ENCODE assay signal across 9 cellular contexts in genomic region chr17:28282596-28282995, GRCh38. TPM values are rescaled to one million over a fixed set of nuclear protein-coding genes. Genes with fewer than 3 reads are reported as not detected.
DNase-seq lines count a peak whose midpoint lies in the region; TF ChIP-seq lines count a peak whose summit lies in the region.
"Had no signal": no experiment of that assay in that cellular context is flagged by ENCODE, and none has a peak within 500 bp of the region (broad histone marks: within the 10 kb centered on the region; RNA-seq: fewer than 3 reads in every experiment).

No MANE protein-coding gene starts in this region.

- H3K36me3 ChIP-seq in endodermal cell (ENCODE audit: control insufficient read depth, insufficient read depth, low read length) (no peaks in the 10 kb centered on the region), esophagus squamous epithelium (no peaks in the 10 kb centered on the region)
- H3K36me3 ChIP-seq in CD8-positive, alpha-beta memory T cell (ENCODE audit: insufficient read depth, low read length): no peaks in the 10 kb centered on the region

- CTCF ChIA-PET in CD8-positive, alpha-beta memory T cell (lab: Charles Lee): no interaction called here

- no peaks in the 10 kb centered on the region for H3K4me1 Mint-ChIP-seq in endodermal cell
- peaks cover 9 to 12% (median 11%) of the 10 kb centered on the region in 3 donors for H3K4me1 Mint-ChIP-seq in CD8-positive, alpha-beta memory T cell
- H3K4me1 Mint-ChIP-seq: nephron had no signal

- DNase-seq in H4 (ENCODE audit: low spot score) (peak; percentile 70), NCI-H524 (lab: John Stamatoyannopoulos, UW) (peak; percentile 97 to 98), endodermal cell (no peak), skeletal muscle cell (ENCODE audit: low read depth) (peak; percentile 84), esophagus squamous epithelium (lab: John Stamatoyannopoulos, UW) (no peak)
- DNase-seq in activated CD4-positive, CD25-positive, alpha-beta regulatory T cell (lab: John Stamatoyannopoulos, UW): no peak
- DNase-seq in CD8-positive, alpha-beta memory T cell: no peak
- DNase-seq: NCI-H526 treated with DMSO at 0.1 percent for 48 hours had no signal

- no peaks in the 10 kb centered on the region for H3K27me3 Mint-ChIP-seq in endodermal cell (ENCODE audit: insufficient read depth)
- H3K27me3 Mint-ChIP-seq in CD8-positive, alpha-beta memory T cell: peaks cover 5 to 12% of the 10 kb centered on the region in 2 donors

- no peaks in the 10 kb centered on the region for H3K36me3 Mint-ChIP-seq in endodermal cell (ENCODE audit: low read depth)
- H3K36me3 Mint-ChIP-seq in CD8-positive, alpha-beta memory T cell: no peaks in the 10 kb centered on the region

- 83 to 87% methylated on average over 7 of the region's 7 CpGs for WGBS in endodermal cell (ENCODE audit: insufficient coverage in 1 of 2, insufficient read length in 1 of 2), 2 experiments
- 33 to 37% methylated on average over 5 to 7 of the region's 7 CpGs for WGBS in esophagus squamous epithelium, 2 donors

- H3K4me1 ChIP-seq in endodermal cell (ENCODE audit: control insufficient read depth, insufficient read depth, low read length) (no peaks in the 10 kb centered on the region), esophagus squamous epithelium (peaks cover 0 to 8% (median 4%) of the 10 kb centered on the region in 3 donors)
- H3K4me1 ChIP-seq in CD8-positive, alpha-beta memory T cell (ENCODE audit: insufficient read depth, low read length): peaks cover 11% of the 10 kb centered on the region

- H3K4me3 ChIP-seq in endodermal cell (ENCODE audit: low read length): no peak overlapping the region
- H3K4me3 ChIP-seq in skeletal muscle cell (ENCODE audit: low read depth, low read length): no peak overlapping the region
- no peak overlapping the region for H3K4me3 ChIP-seq in esophagus squamous epithelium
- H3K4me3 ChIP-seq in CD8-positive, alpha-beta memory T cell (ENCODE audit: low read length): no peak overlapping the region

- TF ChIP-seq CTCF in endodermal cell (conservative IDR thresholded peaks at IDR 0.05) (no peak), esophagus squamous epithelium (IDR thresholded peaks at IDR 0.05) (no peak)

- no peaks in the 10 kb centered on the region for H3K9me3 Mint-ChIP-seq in endodermal cell
- H3K9me3 Mint-ChIP-seq in CD8-positive, alpha-beta memory T cell: peaks cover 0 to 2% (median 0%) of the 10 kb centered on the region in 5 donors
- H3K9me3 Mint-ChIP-seq: nephron had no signal

- intact Hi-C loops in esophagus squamous epithelium (cut with DNase I): no loop called here

- POLR2A ChIA-PET in CD8-positive, alpha-beta memory T cell (lab: Charles Lee): no interaction called here

- H3K27ac Mint-ChIP-seq in endodermal cell: peak overlapping the region; percentile 67
- H3K27ac Mint-ChIP-seq in CD8-positive, alpha-beta memory T cell: no peak overlapping the region
- H3K27ac Mint-ChIP-seq: nephron had no signal

- no peak for TF ChIP-seq POLR2A in esophagus squamous epithelium (IDR thresholded peaks at IDR 0.05)

- H3K9ac ChIP-seq in endodermal cell (ENCODE audit: extremely low read depth, low read length, poor library complexity, severe bottlenecking): no peak overlapping the region

- H3K27ac ChIP-seq in endodermal cell (ENCODE audit: low read depth, low read length) (no peak overlapping the region), esophagus squamous epithelium (no peak overlapping the region)
- no peak overlapping the region for H3K27ac ChIP-seq in CD8-positive, alpha-beta memory T cell (ENCODE audit: low read depth, low read length)

- H3K27me3 ChIP-seq in endodermal cell (ENCODE audit: control insufficient read depth, insufficient read depth, low read length, poor library complexity, severe bottlenecking) (no peaks in the 10 kb centered on the region), esophagus squamous epithelium (no peaks in the 10 kb centered on the region)
- H3K27me3 ChIP-seq in CD8-positive, alpha-beta memory T cell (ENCODE audit: insufficient read depth, low read length, poor library complexity, severe bottlenecking): no peaks in the 10 kb centered on the region

- H3K9me3 ChIP-seq in endodermal cell (ENCODE audit: control insufficient read depth, low read length) (no peaks in the 10 kb centered on the region), esophagus squamous epithelium (no peaks in the 10 kb centered on the region)
- no peaks in the 10 kb centered on the region for H3K9me3 ChIP-seq in CD8-positive, alpha-beta memory T cell (ENCODE audit: low read length)

- H3K4me3 Mint-ChIP-seq in endodermal cell: no peak overlapping the region
- H3K4me3 Mint-ChIP-seq in CD8-positive, alpha-beta memory T cell: no peak overlapping the region
- H3K4me3 Mint-ChIP-seq: nephron had no signal

RNA-seq across cellular contexts. Expression of gene TMEM97, which starts 36.4 kb away (rescaled TPM):
- total RNA-seq in H4 (2014; rRNA removed; shearing (Covaris generic)): 44.6 and 54.0 TPM in 2 replicates
- total RNA-seq in endodermal cell: 10 to 100 TPM; 72.1 to 80.7 TPM
- 137 TPM for polyA plus RNA-seq in endodermal cell (2013, experiment 1 of 2)
- polyA plus RNA-seq in endodermal cell (2013, experiment 2 of 2): 133 TPM
- 10 to 100 TPM in 3 of 4 donors, 1 to 10 TPM in 1; 6.8 to 16.4 (median 13.0) TPM for total RNA-seq in esophagus squamous epithelium
- total RNA-seq in CD8-positive, alpha-beta memory T cell: 10 to 100 TPM; 64.9 to 67.1 TPM
- polyA plus RNA-seq in CD8-positive, alpha-beta memory T cell: 10.4 TPM

RNA-seq across cellular contexts. Expression of gene IFT20, which starts 52.7 kb away (rescaled TPM):
- total RNA-seq in H4 (2014; rRNA removed; shearing (Covaris generic)): 31.1 and 34.5 TPM in 2 replicates
- total RNA-seq in endodermal cell: 10 to 100 TPM; 28.9 to 34.3 TPM
- polyA plus RNA-seq in endodermal cell (2013, experiment 1 of 2): 34.4 TPM
- polyA plus RNA-seq in endodermal cell (2013, experiment 2 of 2): 35.6 TPM
- 10 to 100 TPM in 3 of 4 donors, 1 to 10 TPM in 1; 8.5 to 31.5 (median 17.1) TPM for total RNA-seq in esophagus squamous epithelium
- 10 to 100 TPM; 26.0 to 29.4 TPM for total RNA-seq in CD8-positive, alpha-beta memory T cell
- 44.5 TPM for polyA plus RNA-seq in CD8-positive, alpha-beta memory T cell

RNA-seq across cellular contexts. Expression of gene TNFAIP1, which starts 53.0 kb away (rescaled TPM):
- total RNA-seq in H4 (2014; rRNA removed; shearing (Covaris generic)): 25.1 and 26.3 TPM in 2 replicates
- total RNA-seq in endodermal cell (10 to 100 TPM; 29.9 to 36.1 TPM), esophagus squamous epithelium (10 to 100 TPM; 24.6 to 38.5 (median 30.4) TPM)
- polyA plus RNA-seq in endodermal cell (2013, experiment 1 of 2): 29.7 TPM
- 27.6 TPM for polyA plus RNA-seq in endodermal cell (2013, experiment 2 of 2)
- 10 to 100 TPM; 29.0 to 30.6 TPM for total RNA-seq in CD8-positive, alpha-beta memory T cell
- 10.6 TPM for polyA plus RNA-seq in CD8-positive, alpha-beta memory T cell

Comparison
In these comparisons a context has a peak if more than half of its experiments do, and no peak if none do; other contexts are left out.
1. DNase-seq: peak in H4 (single experiment), NCI-H524 (2 of 2) and skeletal muscle cell (single experiment); none in endodermal cell (single experiment), esophagus squamous epithelium (single experiment), activated CD4-positive, CD25-positive, alpha-beta regulatory T cell (0 of 4) and CD8-positive, alpha-beta memory T cell (0 of 5).